In the genomic region with DNA sequence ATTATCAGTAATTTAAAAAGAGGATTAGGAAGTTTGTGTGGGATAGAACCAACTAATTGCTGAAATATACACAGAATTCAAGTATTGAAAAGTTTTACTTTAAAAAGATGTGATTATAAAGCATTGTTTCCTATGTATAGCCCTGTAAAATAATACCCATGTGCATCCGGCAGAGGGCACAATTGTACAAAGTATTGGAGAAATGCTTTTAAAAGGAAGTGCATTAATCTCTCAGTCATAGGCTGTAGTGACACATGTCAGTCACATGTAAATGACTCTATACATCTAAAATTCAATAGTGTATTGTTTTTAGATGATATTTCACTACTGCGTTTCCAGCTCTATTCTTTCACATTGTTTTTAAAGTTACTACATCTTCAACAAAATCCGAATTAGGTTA, we compare ENCODE assay signal across 8 cellular contexts. TPM values are rescaled to one million over a fixed set of nuclear protein-coding genes. Genes with fewer than 3 reads are reported as not detected.
DNase-seq lines count a peak whose midpoint lies in the region; ATAC-seq and TF ChIP-seq lines count a peak whose summit lies in the region.

No MANE protein-coding gene starts in this region.

- H3K36me3 ChIP-seq in RWPE2 (ENCODE audit: low read depth) (no peaks in the 10 kb centered on the region), left ventricle myocardium inferior (no peaks in the 10 kb centered on the region)

- H3K9me3 ChIP-seq in RWPE2 (ENCODE audit: severe bottlenecking) (no peaks in the 10 kb centered on the region), left ventricle myocardium inferior (replicated peaks) (no peaks in the 10 kb centered on the region)

- no peaks in the 10 kb centered on the region for H3K4me1 ChIP-seq in RWPE2 (ENCODE audit: insufficient read depth, poor library complexity, severe bottlenecking)
- no peaks in the 10 kb centered on the region for H3K4me1 ChIP-seq in left ventricle myocardium inferior

- ATAC-seq in GM18519 (IDR thresholded peaks at IDR 0.05; ENCODE audit: low FRiP score, unreplicated experiment) (peak; percentile 84), RWPE2 (ENCODE audit: low read depth) (peak; percentile 57; the same call in 1 of the 3 replicates), HG02840 (IDR thresholded peaks at IDR 0.05; ENCODE audit: low FRiP score, unreplicated experiment) (no peak)

- intact Hi-C loops in left ventricle myocardium inferior (cut with micrococcal nuclease), result loop anchor here (5.0 kb wide), 1 partner anchor 1203 kb away; no protein-coding TSS in a partner anchor

- DNase-seq in AG20443 (ENCODE audit: low spot score), result peak; percentile 27
- peak; percentile 49 for DNase-seq in HPDE6-E6E7 (ENCODE audit: extremely low spot score)
- no peak for DNase-seq in RWPE2 (ENCODE audit: low spot score)
- peak; percentile 54 for DNase-seq in activated naive CD4-positive, alpha-beta T cell treated with Interleukin-2 at 50 U/mL for 16 hours
- DNase-seq in left ventricle myocardium inferior, result no peak
- peak; percentile 18 to 24 for DNase-seq in stimulated activated CD4-positive, alpha-beta T cell treated with anti-CD3 and anti-CD28 coated beads, Interleukin-1b, Interleukin-23, amount 100 ng/mL, for 1 hour (ENCODE audit: low read depth in 2 of 2)

- H3K4me3 ChIP-seq in RWPE2 (ENCODE audit: severe bottlenecking), result no peak overlapping the region
- H3K4me3 ChIP-seq in left ventricle myocardium inferior, result no peak overlapping the region

- TF ChIP-seq CTCF in RWPE2 (IDR thresholded peaks at IDR 0.05; ENCODE audit: poor library complexity, severe bottlenecking) (peak; percentile 60), left ventricle myocardium inferior (IDR thresholded peaks at IDR 0.05; ENCODE audit: borderline replicate concordance) (peak; percentile 69)

- H3K27me3 ChIP-seq in RWPE2 (ENCODE audit: insufficient read depth, poor library complexity, severe bottlenecking) (no peaks in the 10 kb centered on the region), left ventricle myocardium inferior (ENCODE audit: low read depth) (no peaks in the 10 kb centered on the region)

- H3K27ac ChIP-seq in RWPE2 (ENCODE audit: poor library complexity, severe bottlenecking), result no peak overlapping the region
- H3K27ac ChIP-seq in left ventricle myocardium inferior (replicated peaks), result no peak overlapping the region

RNA-seq across cellular contexts. Expression of a gene that starts 9.7 kb away (rescaled TPM):
- 12.6 TPM for total RNA-seq in left ventricle myocardium inferior

Comparison
In these comparisons a context has a peak if more than half of its experiments do, and no peak if none do; other contexts are left out.
1. DNase-seq: peak in AG20443 (single experiment), HPDE6-E6E7 (single experiment), activated naive CD4-positive, alpha-beta T cell treated with Interleukin-2 at 50 U/mL for 16 hours (single experiment) and stimulated activated CD4-positive, alpha-beta T cell treated with anti-CD3 and anti-CD28 coated beads, Interleukin-1b, Interleukin-23, amount 100 ng/mL, for 1 hour (2 of 2); none in RWPE2 (single experiment) and left ventricle myocardium inferior (single experiment).